Comparison of ENCODE assay signal across 8 cellular contexts in the genomic region with DNA sequence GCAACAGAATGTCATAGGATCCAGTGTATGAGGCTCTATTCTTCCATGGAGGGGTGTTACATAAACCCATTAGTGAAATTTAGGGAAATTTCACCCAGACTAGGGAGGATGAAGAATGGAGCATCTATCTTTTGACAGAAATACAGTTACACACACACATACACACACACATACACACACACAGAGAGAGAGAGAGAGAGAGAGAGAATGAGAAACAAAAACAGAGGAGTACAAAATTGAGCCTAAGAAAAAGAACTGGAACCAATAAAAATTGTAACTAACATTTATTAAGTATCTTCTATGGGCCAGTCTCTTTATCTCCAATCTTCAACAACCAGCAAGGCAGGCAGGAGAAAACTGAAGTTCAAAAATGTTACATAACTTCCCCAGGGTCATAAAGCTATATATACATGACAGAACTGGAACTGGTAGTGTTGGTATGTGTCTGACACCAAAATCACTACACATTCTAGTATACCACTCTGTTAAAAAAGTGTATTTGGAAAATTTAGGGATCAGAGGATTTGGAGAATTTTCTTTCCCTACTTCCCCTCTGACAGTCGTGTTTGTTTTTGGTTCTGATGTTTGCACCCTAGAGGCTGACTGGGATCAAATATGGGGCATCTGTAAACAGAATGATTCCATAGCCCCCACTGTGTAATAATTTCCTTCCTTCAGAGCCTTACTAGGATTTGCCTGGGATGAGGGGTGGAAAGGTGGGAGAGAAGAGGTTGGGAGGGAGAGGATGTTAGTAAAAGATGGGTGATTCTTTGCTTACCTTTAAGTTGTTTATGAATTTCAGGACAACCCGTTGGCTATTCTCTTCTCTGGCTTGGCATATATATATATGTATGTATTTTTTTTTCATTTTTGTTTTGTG. TPM values are rescaled to one million over a fixed set of nuclear protein-coding genes. Genes with fewer than 3 reads are reported as not detected.
DNase-seq lines count a peak whose midpoint lies in the region; ATAC-seq and TF ChIP-seq lines count a peak whose summit lies in the region.

No MANE protein-coding gene starts in this region.

- H3K4me3 Mint-ChIP-seq in activated naive CD4-positive, alpha-beta T cell treated with anti-CD3 and anti-CD28 coated beads, Interleukin-2, amount 50 U/mL, for 24 hours: peak overlapping the region; percentile 71
- peak overlapping the region; percentile 77 for H3K4me3 Mint-ChIP-seq in activated naive CD8-positive, alpha-beta T cell treated with anti-CD3 and anti-CD28 coated beads for 36 hours
- H3K4me3 Mint-ChIP-seq in type B pancreatic cell: peak overlapping the region; percentile 89

- no peaks in the 10 kb centered on the region for H3K9me3 Mint-ChIP-seq in activated naive CD4-positive, alpha-beta T cell treated with anti-CD3 and anti-CD28 coated beads, Interleukin-2, amount 50 U/mL, for 24 hours
- peaks cover 3% of the 10 kb centered on the region for H3K9me3 Mint-ChIP-seq in activated naive CD8-positive, alpha-beta T cell treated with anti-CD3 and anti-CD28 coated beads for 36 hours
- no peaks in the 10 kb centered on the region for H3K9me3 Mint-ChIP-seq in type B pancreatic cell

- DNase-seq in activated naive CD4-positive, alpha-beta T cell treated with Interleukin-2 at 50 U/mL for 16 hours: no peak
- no peak for DNase-seq in activated naive CD8-positive, alpha-beta T cell treated with anti-CD3 and anti-CD28 coated beads for 36 hours
- DNase-seq in left kidney (ENCODE audit: low read depth, low spot score) (peak; percentile 5), type B pancreatic cell (ENCODE audit: extremely low spot score, unreplicated experiment) (no peak), DMS79 (lab: John Stamatoyannopoulos, UW) (no peak)

- H3K27me3 Mint-ChIP-seq in activated naive CD4-positive, alpha-beta T cell treated with anti-CD3 and anti-CD28 coated beads, Interleukin-2, amount 50 U/mL, for 24 hours: no peaks in the 10 kb centered on the region
- H3K27me3 Mint-ChIP-seq in activated naive CD8-positive, alpha-beta T cell treated with anti-CD3 and anti-CD28 coated beads for 36 hours: no peaks in the 10 kb centered on the region
- H3K27me3 Mint-ChIP-seq in type B pancreatic cell: no peaks in the 10 kb centered on the region

- TF ChIP-seq CTCF in type B pancreatic cell (conservative IDR thresholded peaks at IDR 0.05): no peak

- no peak for ATAC-seq in HG02642 (IDR thresholded peaks at IDR 0.05; ENCODE audit: poor library complexity, unreplicated experiment)
- ATAC-seq in HG03378 (IDR thresholded peaks at IDR 0.05; ENCODE audit: unreplicated experiment): no peak

- H3K27ac Mint-ChIP-seq in activated naive CD4-positive, alpha-beta T cell treated with anti-CD3 and anti-CD28 coated beads, Interleukin-2, amount 50 U/mL, for 24 hours: peak overlapping the region; percentile 96
- peak overlapping the region; percentile 31 for H3K27ac Mint-ChIP-seq in activated naive CD8-positive, alpha-beta T cell treated with anti-CD3 and anti-CD28 coated beads for 36 hours
- peak overlapping the region; percentile 67 for H3K27ac Mint-ChIP-seq in type B pancreatic cell

- peaks cover 2% of the 10 kb centered on the region for H3K36me3 Mint-ChIP-seq in activated naive CD4-positive, alpha-beta T cell treated with anti-CD3 and anti-CD28 coated beads, Interleukin-2, amount 50 U/mL, for 24 hours
- peaks cover 1% of the 10 kb centered on the region for H3K36me3 Mint-ChIP-seq in activated naive CD8-positive, alpha-beta T cell treated with anti-CD3 and anti-CD28 coated beads for 36 hours
- H3K36me3 Mint-ChIP-seq in type B pancreatic cell: no peaks in the 10 kb centered on the region

- peaks cover 53% of the 10 kb centered on the region for H3K4me1 Mint-ChIP-seq in activated naive CD4-positive, alpha-beta T cell treated with anti-CD3 and anti-CD28 coated beads, Interleukin-2, amount 50 U/mL, for 24 hours
- peaks cover 39% of the 10 kb centered on the region for H3K4me1 Mint-ChIP-seq in activated naive CD8-positive, alpha-beta T cell treated with anti-CD3 and anti-CD28 coated beads for 36 hours
- peaks cover 16% of the 10 kb centered on the region for H3K4me1 Mint-ChIP-seq in type B pancreatic cell (ENCODE audit: unreplicated experiment)

RNA-seq across cellular contexts. Expression of gene ZFYVE9, which starts 1.0 kb away (rescaled TPM):
- 1 to 10 TPM; 6.1 to 6.3 TPM for total RNA-seq in activated naive CD8-positive, alpha-beta T cell treated with anti-CD3 and anti-CD28 coated beads for 36 hours
- total RNA-seq in type B pancreatic cell (ENCODE audit: low replicate concordance): 25.8 and 30.6 TPM in 2 replicates

Comparison
In these comparisons a context has a peak if more than half of its experiments do, and no peak if none do; other contexts are left out.
1. H3K27ac Mint-ChIP-seq: peak in every context shown above with its lines; median percentile 96 in activated naive CD4-positive, alpha-beta T cell treated with anti-CD3 and anti-CD28 coated beads, Interleukin-2, amount 50 U/mL, for 24 hours; 67 in type B pancreatic cell; 31 in activated naive CD8-positive, alpha-beta T cell treated with anti-CD3 and anti-CD28 coated beads for 36 hours.